ENCODE assay signal across 1 cellular context in the genomic region with DNA sequence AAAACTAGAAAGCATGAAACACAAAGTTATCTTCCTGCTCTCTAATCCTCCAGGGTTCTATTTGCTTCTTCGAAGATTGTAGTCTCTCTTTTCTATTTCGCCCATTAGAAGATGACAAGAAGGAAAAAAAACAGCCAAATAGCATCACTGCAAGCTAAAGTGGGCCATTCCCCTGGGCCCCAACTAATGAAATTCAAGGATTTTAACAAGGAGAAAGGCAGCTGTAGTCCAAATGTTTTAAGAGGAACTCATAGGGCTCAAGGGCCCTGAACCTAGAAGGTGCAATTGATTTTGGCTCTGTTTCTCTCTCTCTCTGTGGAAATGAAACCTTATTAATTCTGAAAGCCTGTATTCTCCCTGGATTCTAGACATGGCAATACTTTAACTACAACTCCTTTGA.
TF ChIP-seq lines count a peak whose summit lies in the region.

No MANE protein-coding gene starts in this region.

TF ChIP-seq in endothelial cell of umbilical vein, 7 proteins besides CTCF, POLR2A, EP300 and RAD21 (continued from another document):
- TF ChIP-seq, protein P1, sequence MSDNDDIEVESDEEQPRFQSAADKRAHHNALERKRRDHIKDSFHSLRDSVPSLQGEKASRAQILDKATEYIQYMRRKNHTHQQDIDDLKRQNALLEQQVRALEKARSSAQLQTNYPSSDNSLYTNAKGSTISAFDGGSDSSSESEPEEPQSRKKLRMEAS (IDR thresholded peaks at IDR 0.05; ENCODE audit: insufficient read depth, insufficient read length), result no peak
- no peak for TF ChIP-seq EZH2 (IDR thresholded peaks at IDR 0.05; ENCODE audit: borderline replicate concordance, low read depth, low read length, severe bottlenecking)
